In genomic region chr2:6945087-6945813, GRCh38 we compare ENCODE assay signal across 10 cellular contexts. TPM values are rescaled to one million over a fixed set of nuclear protein-coding genes. Genes with fewer than 3 reads are reported as not detected.
DNase-seq lines count a peak whose midpoint lies in the region; ATAC-seq and TF ChIP-seq lines count a peak whose summit lies in the region.
"Had no signal": no experiment of that assay in that cellular context is flagged by ENCODE, and none has a peak within 500 bp of the region (broad histone marks: within the 10 kb centered on the region; RNA-seq: fewer than 3 reads in every experiment).

No MANE protein-coding gene starts in this region.

- peaks cover 0 to 40% (median 12%) of the 10 kb centered on the region in 12 donors for H3K4me1 ChIP-seq in heart left ventricle

- WGBS in heart left ventricle, 4 donors: 80 to 88% (median 83%) methylated on average over 9 of the region's 9 CpGs

- H3K27me3 ChIP-seq in heart left ventricle: no peaks in the 10 kb centered on the region

- peak overlapping the region in 10 of 12 donors; percentile 6 to 64 (median 36) for H3K27ac ChIP-seq in heart left ventricle
- peak overlapping the region; percentile 60 for H3K27ac ChIP-seq in temporal lobe (ENCODE audit: low read depth, low read length)

- peak overlapping the region; percentile 23 for H3K4me3 Mint-ChIP-seq in activated T-helper 1 cell treated with anti-CD3 and anti-CD28 coated beads, Interleukin-12 subunit alpha, Interleukin-12 subunit beta, Interleukin-2, Interleukin-4 antibody, amounts not matched to agents 30 ng/mL and 10 ng/mL and 1 ng/mL, durations not matched to agents 14 hours and 24 hours and 36 hours

- intact Hi-C loops in heart left ventricle (cut with DNase I): no loop called here
- intact Hi-C loops in left ventricle myocardium superior (cut with micrococcal nuclease): no loop called here
- intact Hi-C loops in activated T-helper 1 cell treated with anti-CD3 and anti-CD28 coated beads, Interleukin-12 subunit alpha, Interleukin-12 subunit beta, Interleukin-2, Interleukin-4 antibody, amounts not matched to agents 30 ng/mL and 10 ng/mL and 1 ng/mL, durations not matched to agents 14 hours and 24 hours and 36 hours (cut with micrococcal nuclease): no loop called here

- no peaks in the 10 kb centered on the region for H3K9me3 Mint-ChIP-seq in activated T-helper 1 cell treated with anti-CD3 and anti-CD28 coated beads, Interleukin-12 subunit alpha, Interleukin-12 subunit beta, Interleukin-2, Interleukin-4 antibody, amounts not matched to agents 30 ng/mL and 10 ng/mL and 1 ng/mL, durations not matched to agents 14 hours and 24 hours and 36 hours

- no peaks in the 10 kb centered on the region for H3K9me3 ChIP-seq in heart left ventricle

- ATAC-seq in heart left ventricle (no peak), left ventricle myocardium superior (no peak), HG03025 (IDR thresholded peaks at IDR 0.05; ENCODE audit: low FRiP score, unreplicated experiment) (peak; percentile 92)

- peaks cover 36% of the 10 kb centered on the region for H3K36me3 Mint-ChIP-seq in activated T-helper 1 cell treated with anti-CD3 and anti-CD28 coated beads, Interleukin-12 subunit alpha, Interleukin-12 subunit beta, Interleukin-2, Interleukin-4 antibody, amounts not matched to agents 30 ng/mL and 10 ng/mL and 1 ng/mL, durations not matched to agents 14 hours and 24 hours and 36 hours (ENCODE audit: low read depth)

- no peak overlapping the region for H3K4me3 ChIP-seq in heart left ventricle

- TF ChIP-seq CTCF in heart left ventricle (IDR thresholded peaks at IDR 0.05): no peak

- peak overlapping the region; percentile 80 for H3K27ac Mint-ChIP-seq in activated T-helper 1 cell treated with anti-CD3 and anti-CD28 coated beads, Interleukin-12 subunit alpha, Interleukin-12 subunit beta, Interleukin-2, Interleukin-4 antibody, amounts not matched to agents 30 ng/mL and 10 ng/mL and 1 ng/mL, durations not matched to agents 14 hours and 24 hours and 36 hours

- TF ChIP-seq POLR2A in heart left ventricle (IDR thresholded peaks at IDR 0.05): no peak

- H3K4me1 Mint-ChIP-seq in activated T-helper 1 cell treated with anti-CD3 and anti-CD28 coated beads, Interleukin-12 subunit alpha, Interleukin-12 subunit beta, Interleukin-2, Interleukin-4 antibody, amounts not matched to agents 30 ng/mL and 10 ng/mL and 1 ng/mL, durations not matched to agents 14 hours and 24 hours and 36 hours (ENCODE audit: low read depth): peaks cover 46% of the 10 kb centered on the region

- no peak for DNase-seq in heart left ventricle
- no peak for DNase-seq in left ventricle myocardium superior
- DNase-seq in activated T-helper 1 cell treated with anti-CD3 and anti-CD28 coated beads, Interleukin-12 subunit alpha, Interleukin-12 subunit beta, Interleukin-2, Interleukin-4 antibody, amounts not matched to agents 30 ng/mL and 10 ng/mL and 1 ng/mL, durations not matched to agents 14 hours and 24 hours and 36 hours (ENCODE audit: low spot score): no peak
- DNase-seq in NCI-H1105 (lab: John Stamatoyannopoulos, UW): no peak
- no peak for DNase-seq in globus pallidus (ENCODE audit: low spot score)
- DNase-seq in SHP77 (lab: John Stamatoyannopoulos, UW): no peak
- DNase-seq: activated gamma-delta T cell, AML-193 had no signal

- no peaks in the 10 kb centered on the region for H3K27me3 Mint-ChIP-seq in activated T-helper 1 cell treated with anti-CD3 and anti-CD28 coated beads, Interleukin-12 subunit alpha, Interleukin-12 subunit beta, Interleukin-2, Interleukin-4 antibody, amounts not matched to agents 30 ng/mL and 10 ng/mL and 1 ng/mL, durations not matched to agents 14 hours and 24 hours and 36 hours (ENCODE audit: insufficient read depth)

- H3K36me3 ChIP-seq in heart left ventricle: peaks cover 0 to 35% (median 18%) of the 10 kb centered on the region in 9 donors

RNA-seq across cellular contexts. Expression of gene RNF144A, which starts 28.0 kb away (rescaled TPM):
- total RNA-seq in heart left ventricle (10 to 100 TPM; 10.3 to 27.2 (median 14.9) TPM), left ventricle myocardium superior (15.6 TPM), temporal lobe (36.9 TPM)
- 1 to 10 TPM; 3.5 to 6.4 TPM for polyA plus RNA-seq in heart left ventricle
- 14.4 and 16.6 TPM in 2 replicates for total RNA-seq in activated T-helper 1 cell treated with anti-CD3 and anti-CD28 coated beads, Interleukin-12 subunit alpha, Interleukin-12 subunit beta, Interleukin-2, Interleukin-4 antibody, amounts not matched to agents 30 ng/mL and 10 ng/mL and 1 ng/mL, durations not matched to agents 14 hours and 24 hours and 36 hours
